7 cellular contexts compared by ENCODE assay signal in the genomic region with DNA sequence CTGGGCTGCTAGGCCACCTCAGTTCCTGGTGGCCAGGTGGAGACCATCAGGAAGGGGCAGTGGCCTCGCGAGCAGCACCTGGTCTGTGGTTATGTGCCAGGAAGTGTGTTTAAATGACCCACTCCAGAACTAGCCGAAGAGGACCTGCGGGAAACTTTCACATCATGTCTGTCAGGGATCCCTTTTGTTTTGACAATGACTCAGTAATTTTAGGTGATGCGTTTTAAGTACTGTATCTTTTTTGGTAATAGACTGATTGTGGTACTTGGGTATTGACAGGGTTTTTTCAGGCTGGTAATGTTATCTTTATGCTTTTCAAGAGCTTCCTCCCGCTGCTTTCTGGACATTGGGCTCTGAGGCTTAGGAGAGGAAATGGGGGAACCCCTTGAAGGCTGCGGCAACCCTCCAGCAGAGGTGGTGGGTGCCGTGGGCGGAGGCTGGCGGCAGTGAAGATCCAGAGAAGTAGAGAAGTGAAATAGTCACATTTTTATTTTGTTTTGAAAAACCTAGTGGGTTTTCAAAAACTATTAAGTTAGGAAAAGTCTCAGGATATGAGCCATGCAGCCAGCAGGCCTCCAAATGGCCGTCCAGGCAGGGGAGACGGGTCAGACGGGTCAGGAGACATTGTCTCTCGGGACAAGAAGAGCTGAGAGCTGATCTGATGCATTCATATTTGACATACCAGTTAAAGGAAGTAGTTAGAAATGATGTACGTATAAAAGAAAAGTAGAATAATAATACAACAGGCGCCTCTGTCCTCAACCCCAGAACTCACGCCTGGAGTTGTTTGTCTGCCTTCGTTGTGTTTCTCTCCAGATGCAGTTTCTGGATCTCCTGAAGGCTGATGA.
DNase-seq lines count a peak whose midpoint lies in the region; ATAC-seq lines count a peak whose summit lies in the region.

No MANE protein-coding gene starts in this region.

- peak; percentile 91 for ATAC-seq in HG03025 (IDR thresholded peaks at IDR 0.05; ENCODE audit: low FRiP score, unreplicated experiment)

- DNase-seq in GM19240 (ENCODE audit: insufficient read length, low spot score): peak; percentile 52
- peak; percentile 25 to 28 for DNase-seq in activated CD4-positive, alpha-beta T cell treated with anti-CD3 and anti-CD28 coated beads, Interleukin-2, amount 50 U/mL, for 4 hours
- DNase-seq in kidney tubule cell (ENCODE audit: low spot score): peak; percentile 32
- no peak for DNase-seq in islet precursor cell
- DNase-seq in medulla oblongata (ENCODE audit: extremely low spot score): no peak
- no peak for DNase-seq in posterior cingulate gyrus

- intact Hi-C loops in posterior cingulate gyrus (cut with DNase I): no loop called here

Comparison
In these comparisons a context has a peak if more than half of its experiments do, and no peak if none do; other contexts are left out.
1. DNase-seq: peak in GM19240 (single experiment), activated CD4-positive, alpha-beta T cell treated with anti-CD3 and anti-CD28 coated beads, Interleukin-2, amount 50 U/mL, for 4 hours (2 of 2) and kidney tubule cell (single experiment); none in islet precursor cell (single experiment), medulla oblongata (single experiment) and posterior cingulate gyrus (0 of 10).